ENCODE assay signal across 24 cellular contexts in genomic region chr7:18125536-18125935, GRCh38.
A peak's percentile ranks its signal among the peaks of the same experiment; 100 is the strongest.
DNase-seq lines count a peak whose midpoint lies in the region; ATAC-seq, FAIRE-seq and TF ChIP-seq lines count a peak whose summit lies in the region.
"Had no signal": no experiment of that assay in that cellular context is flagged by ENCODE, and none has a peak within 500 bp of the region (broad histone marks: within the 10 kb centered on the region; RNA-seq: fewer than 3 reads in every experiment).

No MANE protein-coding gene starts in this region.

- H3K4me2 ChIP-seq in hepatocyte, result peak overlapping the region; percentile 5

- TF ChIP-seq CTCF in bronchial epithelial cell (IDR thresholded peaks at IDR 0.05; ENCODE audit: insufficient read depth, low read length, severe bottlenecking) (no peak), hepatocyte (IDR thresholded peaks at IDR 0.05; ENCODE audit: poor library complexity) (no peak)

- H3K27ac ChIP-seq in hepatocyte, result no peak overlapping the region
- H3K27ac ChIP-seq: C4-2B, gastrocnemius medialis, neutrophil, testis had no signal

- no peak for FAIRE-seq in bronchial epithelial cell (lab: Jason Lieb, UNC)
- FAIRE-seq: GM12891, GM19239, keratinocyte had no signal

- H4K20me1 ChIP-seq in hepatocyte (ENCODE audit: insufficient read depth, poor library complexity, severe bottlenecking), result no peaks in the 10 kb centered on the region

- H2AFZ ChIP-seq in hepatocyte, result no peak overlapping the region

- no peaks in the 10 kb centered on the region for H3K27me3 ChIP-seq in bronchial epithelial cell (ENCODE audit: control insufficient read depth, insufficient read depth, low read length)
- no peaks in the 10 kb centered on the region for H3K27me3 ChIP-seq in hepatocyte
- H3K27me3 ChIP-seq: gastrocnemius medialis, neutrophil, testis had no signal

- ATAC-seq in stimulated activated effector memory CD8-positive, alpha-beta T cell treated with anti-CD3 and anti-CD28 coated beads, Interleukin-12 subunit alpha, Interleukin-12 subunit beta, amount 100 ng/mL, for 72 hours, result no peak
- ATAC-seq in sciatic nerve (no peak), esophagus mucosa (no peak), HG02870 (IDR thresholded peaks at IDR 0.05; ENCODE audit: unreplicated experiment) (no peak)
- ATAC-seq: gastrocnemius medialis had no signal

- DNase-seq in AG20443 (ENCODE audit: low spot score) (peak; percentile 12), GM03348 (ENCODE audit: low spot score) (peak; percentile 32), bronchial epithelial cell (ENCODE audit: low read depth) (peak; percentile 17), hepatocyte (ENCODE audit: low spot score) (peak; percentile 26), sciatic nerve (ENCODE audit: low spot score) (no peak)
- DNase-seq in stimulated activated effector memory CD8-positive, alpha-beta T cell treated with anti-CD3 and anti-CD28 coated beads, Interleukin-12 subunit alpha, Interleukin-12 subunit beta, amount 100 ng/mL, for 72 hours (ENCODE audit: low spot score in 2 of 2), result no peak
- DNase-seq: ACHN; activated B cell treated with CpG ODN at 0.5 μM for 24 hours; activated CD4-positive, alpha-beta memory T cell treated with anti-CD3 and anti-CD28 coated beads for 36 hours; activated gamma-delta T cell treated with Interleukin-2 at 50 U/mL for 16 hours; gastrocnemius medialis; HFFc6; NCI-H524 treated with DMSO at 0.1 percent for 48 hours; stimulated activated CD4-positive, alpha-beta T cell treated with anti-CD3 and anti-CD28 coated beads, Interleukin-2, amount 100 ng/mL, for 48 hours; stimulated activated naive CD4-positive, alpha-beta T cell; testis had no signal

- H3K27ac Mint-ChIP-seq in stimulated activated effector memory CD8-positive, alpha-beta T cell treated with anti-CD3 and anti-CD28 coated beads, Interleukin-12 subunit alpha, Interleukin-12 subunit beta, amount 100 ng/mL, for 72 hours, result no peak overlapping the region
- H3K27ac Mint-ChIP-seq: activated B cell treated with CpG ODN at 0.5 μM for 24 hours; activated CD4-positive, alpha-beta memory T cell treated with anti-CD3 and anti-CD28 coated beads for 36 hours; dendritic cell treated with granulocyte-macrophage colony-stimulating factor and Interleukin-4, amounts not matched to agents 40 ng/mL and 50 ng/mL, for 4 days; HFFc6 had no signal

- no peaks in the 10 kb centered on the region for H3K4me1 Mint-ChIP-seq in stimulated activated effector memory CD8-positive, alpha-beta T cell treated with anti-CD3 and anti-CD28 coated beads, Interleukin-12 subunit alpha, Interleukin-12 subunit beta, amount 100 ng/mL, for 72 hours
- H3K4me1 Mint-ChIP-seq: activated B cell treated with CpG ODN at 0.5 μM for 24 hours had no signal

- H3K4me3 Mint-ChIP-seq in stimulated activated effector memory CD8-positive, alpha-beta T cell treated with anti-CD3 and anti-CD28 coated beads, Interleukin-12 subunit alpha, Interleukin-12 subunit beta, amount 100 ng/mL, for 72 hours, result no peak overlapping the region
- H3K4me3 Mint-ChIP-seq: activated B cell treated with CpG ODN at 0.5 μM for 24 hours; activated CD4-positive, alpha-beta memory T cell treated with anti-CD3 and anti-CD28 coated beads for 36 hours; dendritic cell treated with granulocyte-macrophage colony-stimulating factor and Interleukin-4, amounts not matched to agents 40 ng/mL and 50 ng/mL, for 4 days; HFFc6 had no signal

- WGBS in hepatocyte (ENCODE audit: low lambda C conversion rate, missing lambda C conversion rate), result 43% methylated on average over 3 of the region's 3 CpGs

- H3K4me3 ChIP-seq in bronchial epithelial cell (ENCODE audit: low read depth, low read length) (no peak overlapping the region), hepatocyte (no peak overlapping the region)
- H3K4me3 ChIP-seq: gastrocnemius medialis, testis had no signal

- H3K36me3 ChIP-seq in bronchial epithelial cell (ENCODE audit: control insufficient read depth, insufficient read depth, low read length) (no peaks in the 10 kb centered on the region), hepatocyte (replicated peaks; ENCODE audit: insufficient read depth, low read depth) (no peaks in the 10 kb centered on the region)
- H3K36me3 ChIP-seq: gastrocnemius medialis, neutrophil had no signal

- H3K79me2 ChIP-seq in hepatocyte, result no peaks in the 10 kb centered on the region

- H3K9me2 ChIP-seq in hepatocyte (replicated peaks; ENCODE audit: insufficient read depth), result no peaks in the 10 kb centered on the region

- H3K4me1 ChIP-seq in hepatocyte (ENCODE audit: insufficient read depth), result peaks cover 6% of the 10 kb centered on the region
- H3K4me1 ChIP-seq: gastrocnemius medialis, testis had no signal

- no peaks in the 10 kb centered on the region for H3K9me3 ChIP-seq in hepatocyte (ENCODE audit: low read depth)
- H3K9me3 ChIP-seq: gastrocnemius medialis, neutrophil, testis had no signal

- H3K9me3 Mint-ChIP-seq in stimulated activated effector memory CD8-positive, alpha-beta T cell treated with anti-CD3 and anti-CD28 coated beads, Interleukin-12 subunit alpha, Interleukin-12 subunit beta, amount 100 ng/mL, for 72 hours, result no peaks in the 10 kb centered on the region
- H3K9me3 Mint-ChIP-seq: activated B cell treated with CpG ODN at 0.5 μM for 24 hours; activated CD4-positive, alpha-beta memory T cell treated with anti-CD3 and anti-CD28 coated beads for 36 hours; dendritic cell treated with granulocyte-macrophage colony-stimulating factor and Interleukin-4, amounts not matched to agents 40 ng/mL and 50 ng/mL, for 4 days; HFFc6 had no signal

- no peaks in the 10 kb centered on the region for H3K36me3 Mint-ChIP-seq in stimulated activated effector memory CD8-positive, alpha-beta T cell treated with anti-CD3 and anti-CD28 coated beads, Interleukin-12 subunit alpha, Interleukin-12 subunit beta, amount 100 ng/mL, for 72 hours
- H3K36me3 Mint-ChIP-seq: activated CD4-positive, alpha-beta memory T cell treated with anti-CD3 and anti-CD28 coated beads for 36 hours had no signal

- intact Hi-C loops in sciatic nerve (cut with DNase I), result no loop called here

Comparison
In these comparisons a context has a peak if more than half of its experiments do, and no peak if none do; other contexts are left out.
1. DNase-seq: peak in AG20443 (single experiment), GM03348 (single experiment), bronchial epithelial cell (single experiment) and hepatocyte (single experiment); none in stimulated activated effector memory CD8-positive, alpha-beta T cell treated with anti-CD3 and anti-CD28 coated beads, Interleukin-12 subunit alpha, Interleukin-12 subunit beta, amount 100 ng/mL, for 72 hours (0 of 2) and sciatic nerve (single experiment).